9 cellular contexts compared by ENCODE assay signal in genomic region chr2:74201196-74201595, GRCh38.
DNase-seq lines count a peak whose midpoint lies in the region; ATAC-seq and TF ChIP-seq lines count a peak whose summit lies in the region.
"Had no signal": no experiment of that assay in that cellular context is flagged by ENCODE, and none has a peak within 500 bp of the region (broad histone marks: within the 10 kb centered on the region; RNA-seq: fewer than 3 reads in every experiment).

No MANE protein-coding gene starts in this region.

- no peaks in the 10 kb centered on the region for H3K9me3 Mint-ChIP-seq in activated naive CD8-positive, alpha-beta T cell (ENCODE audit: low read depth)
- H3K9me3 Mint-ChIP-seq in nephron progenitor cell, result peaks cover 7% of the 10 kb centered on the region

- H3K4me1 Mint-ChIP-seq in activated naive CD8-positive, alpha-beta T cell (ENCODE audit: low read depth), result peaks cover 52% of the 10 kb centered on the region
- H3K4me1 Mint-ChIP-seq in nephron progenitor cell, result peaks cover 45% of the 10 kb centered on the region

- H3K27me3 ChIP-seq in BLaER1, result no peaks in the 10 kb centered on the region

- no peak overlapping the region for H3K27ac ChIP-seq in BLaER1

- H3K4me3 Mint-ChIP-seq in activated naive CD8-positive, alpha-beta T cell, result peak overlapping the region; percentile 99
- H3K4me3 Mint-ChIP-seq in nephron progenitor cell, result peak overlapping the region; percentile 96

- H3K36me3 Mint-ChIP-seq in activated naive CD8-positive, alpha-beta T cell, result peaks cover 20% of the 10 kb centered on the region
- peaks cover 14% of the 10 kb centered on the region for H3K36me3 Mint-ChIP-seq in nephron progenitor cell (ENCODE audit: low read depth)

- peaks cover 52% of the 10 kb centered on the region for H3K36me3 ChIP-seq in BLaER1

- H4K20me1 ChIP-seq in BLaER1, result peaks cover 72% of the 10 kb centered on the region

- H3K27me3 Mint-ChIP-seq in activated naive CD8-positive, alpha-beta T cell, result no peaks in the 10 kb centered on the region
- H3K27me3 Mint-ChIP-seq in nephron progenitor cell (ENCODE audit: low read depth, poor library complexity), result peaks cover 6% of the 10 kb centered on the region

- peaks cover 55% of the 10 kb centered on the region for H3K4me1 ChIP-seq in BLaER1

- DNase-seq in HFF-Myc (ENCODE audit: extremely low read depth, low read depth) (no peak), nephron progenitor cell (no peak), NCI-H345 (lab: John Stamatoyannopoulos, UW) (no peak)
- DNase-seq: T1000 had no signal

- peak overlapping the region; percentile 35; the same call in 1 of the 2 replicates for H3K9ac ChIP-seq in BLaER1

- H3K9me3 ChIP-seq in BLaER1, result no peaks in the 10 kb centered on the region

- H3K27ac Mint-ChIP-seq in activated naive CD8-positive, alpha-beta T cell, result no peak overlapping the region
- H3K27ac Mint-ChIP-seq in nephron progenitor cell, result no peak overlapping the region

- H3K4me2 ChIP-seq in BLaER1, result peak overlapping the region; percentile 93

- H3K4me3 ChIP-seq in BLaER1, result 0 out of 2 replicates have a peak overlapping the region, but pooled peaks have one; percentile 9
- peak overlapping the region; percentile 94 for H3K4me3 ChIP-seq in HFF-Myc (replicated peaks; ENCODE audit: low read depth, low read length)

- TF ChIP-seq CTCF in HFF-Myc (IDR thresholded peaks at IDR 0.05; ENCODE audit: low read depth, low read length, missing control alignments), result no peak
- no peak for TF ChIP-seq CTCF in nephron progenitor cell (IDR thresholded peaks at IDR 0.05)

- ATAC-seq in GM21737 (IDR thresholded peaks at IDR 0.05; ENCODE audit: unreplicated experiment) (no peak), HG03045 (IDR thresholded peaks at IDR 0.05; ENCODE audit: unreplicated experiment) (no peak), GM18858 (IDR thresholded peaks at IDR 0.05; ENCODE audit: unreplicated experiment) (no peak)
